In the genomic region with DNA sequence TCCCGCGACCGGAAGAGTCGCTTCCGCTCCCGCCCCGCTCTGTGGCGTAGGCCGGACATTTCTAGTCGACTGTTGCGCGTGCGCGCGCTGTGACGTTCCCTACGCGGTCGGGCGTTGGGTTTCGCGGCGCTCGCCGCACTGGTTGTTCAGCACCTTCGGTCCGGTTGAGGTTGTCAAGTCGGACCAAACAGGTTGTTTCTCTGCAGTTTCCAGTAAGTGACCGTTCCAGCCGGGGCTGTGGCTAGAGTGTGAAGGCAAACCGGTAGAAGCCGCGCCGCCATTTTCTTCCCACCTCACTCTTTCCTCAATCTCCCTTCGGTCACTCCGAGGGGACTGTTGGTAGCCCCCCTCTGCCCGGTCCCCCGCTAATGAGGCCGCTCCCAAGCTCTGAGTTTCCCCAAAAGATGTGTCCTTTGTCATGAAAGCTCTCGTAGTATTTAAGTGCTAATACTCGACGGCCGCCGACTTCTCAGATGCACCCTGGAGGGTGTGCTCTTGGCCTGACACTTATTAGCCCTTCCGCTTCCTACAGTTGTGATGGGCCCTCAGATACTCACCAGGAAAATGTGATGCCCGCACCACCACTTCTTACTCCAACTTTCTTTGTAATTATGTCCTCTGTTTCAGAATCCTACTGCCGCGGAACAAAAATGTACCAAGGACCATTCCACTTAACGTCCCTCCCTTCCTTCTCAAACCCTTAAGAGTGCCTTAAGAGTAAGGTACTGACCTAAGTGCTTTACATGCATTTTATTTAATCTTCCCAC, we compare ENCODE assay signal across 1 cellular context.
TF ChIP-seq lines count a peak whose summit lies in the region.

No MANE protein-coding gene starts in this region.

TF ChIP-seq in K562, 482 proteins besides CTCF, POLR2A, EP300 and RAD21 (continued from another document and continues in another):
- TF ChIP-seq ZSCAN29 (IDR thresholded peaks at IDR 0.05) (0 out of 2 replicates have a peak, but pooled peaks have one; percentile 26), ZC3H11A (IDR thresholded peaks at IDR 0.05; ENCODE audit: low read depth, low read length) (no peak), TSC22D4 (tag; IDR thresholded peaks at IDR 0.05) (no peak), DNMT1 (IDR thresholded peaks at IDR 0.05) (no peak), DPF2 (IDR thresholded peaks at IDR 0.05) (peak; percentile 17; the same call in 1 of the 2 replicates), SMARCC2 (IDR thresholded peaks at IDR 0.05; ENCODE audit: low read depth) (0 out of 2 replicates have a peak, but pooled peaks have one; percentile 33), ZNF668 (CRISPR knock-in tag; IDR thresholded peaks at IDR 0.05) (no peak; the same call in 1 of the 2 replicates), ZNF75A (CRISPR knock-in tag; IDR thresholded peaks at IDR 0.05) (no peak), ZNF77 (CRISPR knock-in tag; IDR thresholded peaks at IDR 0.05) (no peak), SAFB (IDR thresholded peaks at IDR 0.05; ENCODE audit: borderline replicate concordance, low read depth, low read length) (no peak), HDAC8 (tag; IDR thresholded peaks at IDR 0.05) (peak; percentile 83; the same call in 1 of the 2 replicates), EZH2 (IDR thresholded peaks at IDR 0.05; ENCODE audit: borderline replicate concordance, low read depth, low read length) (no peak), ZNF696 (CRISPR knock-in tag; conservative IDR thresholded peaks at IDR 0.05) (no peak), CEBPB (tag; IDR thresholded peaks at IDR 0.05) (peak; percentile 87), TEAD2 (tag; IDR thresholded peaks at IDR 0.05) (no peak; the same call in 1 of the 2 replicates), CBFB (CRISPR knock-in tag; IDR thresholded peaks at IDR 0.05) (no peak), MEF2A (IDR thresholded peaks at IDR 0.05; ENCODE audit: control insufficient read depth, low read depth, low read length) (0 out of 2 replicates have a peak, but pooled peaks have one; percentile 2), ARID1B (IDR thresholded peaks at IDR 0.05) (no peak; the same call in none of the 2 replicates), SMARCA5 (IDR thresholded peaks at IDR 0.05) (no peak), ZNF324 (CRISPR knock-in tag; IDR thresholded peaks at IDR 0.05) (peak; percentile 15; the same call in 1 of the 2 replicates), ZNF79 (CRISPR knock-in tag; IDR thresholded peaks at IDR 0.05; ENCODE audit: low read depth) (no peak), CHCHD3 (CRISPR knock-in tag; IDR thresholded peaks at IDR 0.05) (peak; percentile 62; the same call in 1 of the 2 replicates), NCOA2 (IDR thresholded peaks at IDR 0.05; ENCODE audit: partially characterized antibody in 2 of 2) (no peak)
- TF ChIP-seq, protein P1, sequence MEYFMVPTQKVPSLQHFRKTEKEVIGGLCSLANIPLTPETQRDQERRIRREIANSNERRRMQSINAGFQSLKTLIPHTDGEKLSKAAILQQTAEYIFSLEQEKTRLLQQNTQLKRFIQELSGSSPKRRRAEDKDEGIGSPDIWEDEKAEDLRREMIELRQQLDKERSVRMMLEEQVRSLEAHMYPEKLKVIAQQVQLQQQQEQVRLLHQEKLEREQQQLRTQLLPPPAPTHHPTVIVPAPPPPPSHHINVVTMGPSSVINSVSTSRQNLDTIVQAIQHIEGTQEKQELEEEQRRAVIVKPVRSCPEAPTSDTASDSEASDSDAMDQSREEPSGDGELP (CRISPR knock-in tag; IDR thresholded peaks at IDR 0.05; ENCODE audit: borderline replicate concordance) = peak; percentile 65; the same call in 1 of the 2 replicates
- TF ChIP-seq, protein P2, sequence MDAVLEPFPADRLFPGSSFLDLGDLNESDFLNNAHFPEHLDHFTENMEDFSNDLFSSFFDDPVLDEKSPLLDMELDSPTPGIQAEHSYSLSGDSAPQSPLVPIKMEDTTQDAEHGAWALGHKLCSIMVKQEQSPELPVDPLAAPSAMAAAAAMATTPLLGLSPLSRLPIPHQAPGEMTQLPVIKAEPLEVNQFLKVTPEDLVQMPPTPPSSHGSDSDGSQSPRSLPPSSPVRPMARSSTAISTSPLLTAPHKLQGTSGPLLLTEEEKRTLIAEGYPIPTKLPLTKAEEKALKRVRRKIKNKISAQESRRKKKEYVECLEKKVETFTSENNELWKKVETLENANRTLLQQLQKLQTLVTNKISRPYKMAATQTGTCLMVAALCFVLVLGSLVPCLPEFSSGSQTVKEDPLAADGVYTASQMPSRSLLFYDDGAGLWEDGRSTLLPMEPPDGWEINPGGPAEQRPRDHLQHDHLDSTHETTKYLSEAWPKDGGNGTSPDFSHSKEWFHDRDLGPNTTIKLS (IDR thresholded peaks at IDR 0.05; ENCODE audit: borderline replicate concordance, low read depth) = peak; percentile 51
- TF ChIP-seq, protein P3, sequence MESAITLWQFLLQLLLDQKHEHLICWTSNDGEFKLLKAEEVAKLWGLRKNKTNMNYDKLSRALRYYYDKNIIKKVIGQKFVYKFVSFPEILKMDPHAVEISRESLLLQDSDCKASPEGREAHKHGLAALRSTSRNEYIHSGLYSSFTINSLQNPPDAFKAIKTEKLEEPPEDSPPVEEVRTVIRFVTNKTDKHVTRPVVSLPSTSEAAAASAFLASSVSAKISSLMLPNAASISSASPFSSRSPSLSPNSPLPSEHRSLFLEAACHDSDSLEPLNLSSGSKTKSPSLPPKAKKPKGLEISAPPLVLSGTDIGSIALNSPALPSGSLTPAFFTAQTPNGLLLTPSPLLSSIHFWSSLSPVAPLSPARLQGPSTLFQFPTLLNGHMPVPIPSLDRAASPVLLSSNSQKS (CRISPR knock-in tag; IDR thresholded peaks at IDR 0.05) = no peak
- TF ChIP-seq, protein P4, sequence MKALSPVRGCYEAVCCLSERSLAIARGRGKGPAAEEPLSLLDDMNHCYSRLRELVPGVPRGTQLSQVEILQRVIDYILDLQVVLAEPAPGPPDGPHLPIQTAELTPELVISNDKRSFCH (CRISPR knock-in tag; IDR thresholded peaks at IDR 0.05) = no peak
- TF ChIP-seq, protein P4 (tag; IDR thresholded peaks at IDR 0.05) = peak; percentile 73
- TF ChIP-seq, protein P5, sequence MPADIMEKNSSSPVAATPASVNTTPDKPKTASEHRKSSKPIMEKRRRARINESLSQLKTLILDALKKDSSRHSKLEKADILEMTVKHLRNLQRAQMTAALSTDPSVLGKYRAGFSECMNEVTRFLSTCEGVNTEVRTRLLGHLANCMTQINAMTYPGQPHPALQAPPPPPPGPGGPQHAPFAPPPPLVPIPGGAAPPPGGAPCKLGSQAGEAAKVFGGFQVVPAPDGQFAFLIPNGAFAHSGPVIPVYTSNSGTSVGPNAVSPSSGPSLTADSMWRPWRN (IDR thresholded peaks at IDR 0.05; ENCODE audit: low read depth) = no peak
- TF ChIP-seq, protein P6, sequence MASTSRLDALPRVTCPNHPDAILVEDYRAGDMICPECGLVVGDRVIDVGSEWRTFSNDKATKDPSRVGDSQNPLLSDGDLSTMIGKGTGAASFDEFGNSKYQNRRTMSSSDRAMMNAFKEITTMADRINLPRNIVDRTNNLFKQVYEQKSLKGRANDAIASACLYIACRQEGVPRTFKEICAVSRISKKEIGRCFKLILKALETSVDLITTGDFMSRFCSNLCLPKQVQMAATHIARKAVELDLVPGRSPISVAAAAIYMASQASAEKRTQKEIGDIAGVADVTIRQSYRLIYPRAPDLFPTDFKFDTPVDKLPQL (IDR thresholded peaks at IDR 0.05; ENCODE audit: extremely low read depth, insufficient read length) = no peak
- TF ChIP-seq, protein P7, sequence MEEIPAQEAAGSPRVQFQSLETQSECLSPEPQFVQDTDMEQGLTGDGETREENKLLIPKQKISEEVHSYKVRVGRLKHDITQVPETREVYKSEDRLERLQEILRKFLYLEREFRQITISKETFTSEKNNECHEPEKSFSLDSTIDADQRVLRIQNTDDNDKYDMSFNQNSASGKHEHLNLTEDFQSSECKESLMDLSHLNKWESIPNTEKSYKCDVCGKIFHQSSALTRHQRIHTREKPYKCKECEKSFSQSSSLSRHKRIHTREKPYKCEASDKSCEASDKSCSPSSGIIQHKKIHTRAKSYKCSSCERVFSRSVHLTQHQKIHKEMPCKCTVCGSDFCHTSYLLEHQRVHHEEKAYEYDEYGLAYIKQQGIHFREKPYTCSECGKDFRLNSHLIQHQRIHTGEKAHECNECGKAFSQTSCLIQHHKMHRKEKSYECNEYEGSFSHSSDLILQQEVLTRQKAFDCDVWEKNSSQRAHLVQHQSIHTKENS (CRISPR knock-in tag; IDR thresholded peaks at IDR 0.05) = no peak
- TF ChIP-seq, protein P8, sequence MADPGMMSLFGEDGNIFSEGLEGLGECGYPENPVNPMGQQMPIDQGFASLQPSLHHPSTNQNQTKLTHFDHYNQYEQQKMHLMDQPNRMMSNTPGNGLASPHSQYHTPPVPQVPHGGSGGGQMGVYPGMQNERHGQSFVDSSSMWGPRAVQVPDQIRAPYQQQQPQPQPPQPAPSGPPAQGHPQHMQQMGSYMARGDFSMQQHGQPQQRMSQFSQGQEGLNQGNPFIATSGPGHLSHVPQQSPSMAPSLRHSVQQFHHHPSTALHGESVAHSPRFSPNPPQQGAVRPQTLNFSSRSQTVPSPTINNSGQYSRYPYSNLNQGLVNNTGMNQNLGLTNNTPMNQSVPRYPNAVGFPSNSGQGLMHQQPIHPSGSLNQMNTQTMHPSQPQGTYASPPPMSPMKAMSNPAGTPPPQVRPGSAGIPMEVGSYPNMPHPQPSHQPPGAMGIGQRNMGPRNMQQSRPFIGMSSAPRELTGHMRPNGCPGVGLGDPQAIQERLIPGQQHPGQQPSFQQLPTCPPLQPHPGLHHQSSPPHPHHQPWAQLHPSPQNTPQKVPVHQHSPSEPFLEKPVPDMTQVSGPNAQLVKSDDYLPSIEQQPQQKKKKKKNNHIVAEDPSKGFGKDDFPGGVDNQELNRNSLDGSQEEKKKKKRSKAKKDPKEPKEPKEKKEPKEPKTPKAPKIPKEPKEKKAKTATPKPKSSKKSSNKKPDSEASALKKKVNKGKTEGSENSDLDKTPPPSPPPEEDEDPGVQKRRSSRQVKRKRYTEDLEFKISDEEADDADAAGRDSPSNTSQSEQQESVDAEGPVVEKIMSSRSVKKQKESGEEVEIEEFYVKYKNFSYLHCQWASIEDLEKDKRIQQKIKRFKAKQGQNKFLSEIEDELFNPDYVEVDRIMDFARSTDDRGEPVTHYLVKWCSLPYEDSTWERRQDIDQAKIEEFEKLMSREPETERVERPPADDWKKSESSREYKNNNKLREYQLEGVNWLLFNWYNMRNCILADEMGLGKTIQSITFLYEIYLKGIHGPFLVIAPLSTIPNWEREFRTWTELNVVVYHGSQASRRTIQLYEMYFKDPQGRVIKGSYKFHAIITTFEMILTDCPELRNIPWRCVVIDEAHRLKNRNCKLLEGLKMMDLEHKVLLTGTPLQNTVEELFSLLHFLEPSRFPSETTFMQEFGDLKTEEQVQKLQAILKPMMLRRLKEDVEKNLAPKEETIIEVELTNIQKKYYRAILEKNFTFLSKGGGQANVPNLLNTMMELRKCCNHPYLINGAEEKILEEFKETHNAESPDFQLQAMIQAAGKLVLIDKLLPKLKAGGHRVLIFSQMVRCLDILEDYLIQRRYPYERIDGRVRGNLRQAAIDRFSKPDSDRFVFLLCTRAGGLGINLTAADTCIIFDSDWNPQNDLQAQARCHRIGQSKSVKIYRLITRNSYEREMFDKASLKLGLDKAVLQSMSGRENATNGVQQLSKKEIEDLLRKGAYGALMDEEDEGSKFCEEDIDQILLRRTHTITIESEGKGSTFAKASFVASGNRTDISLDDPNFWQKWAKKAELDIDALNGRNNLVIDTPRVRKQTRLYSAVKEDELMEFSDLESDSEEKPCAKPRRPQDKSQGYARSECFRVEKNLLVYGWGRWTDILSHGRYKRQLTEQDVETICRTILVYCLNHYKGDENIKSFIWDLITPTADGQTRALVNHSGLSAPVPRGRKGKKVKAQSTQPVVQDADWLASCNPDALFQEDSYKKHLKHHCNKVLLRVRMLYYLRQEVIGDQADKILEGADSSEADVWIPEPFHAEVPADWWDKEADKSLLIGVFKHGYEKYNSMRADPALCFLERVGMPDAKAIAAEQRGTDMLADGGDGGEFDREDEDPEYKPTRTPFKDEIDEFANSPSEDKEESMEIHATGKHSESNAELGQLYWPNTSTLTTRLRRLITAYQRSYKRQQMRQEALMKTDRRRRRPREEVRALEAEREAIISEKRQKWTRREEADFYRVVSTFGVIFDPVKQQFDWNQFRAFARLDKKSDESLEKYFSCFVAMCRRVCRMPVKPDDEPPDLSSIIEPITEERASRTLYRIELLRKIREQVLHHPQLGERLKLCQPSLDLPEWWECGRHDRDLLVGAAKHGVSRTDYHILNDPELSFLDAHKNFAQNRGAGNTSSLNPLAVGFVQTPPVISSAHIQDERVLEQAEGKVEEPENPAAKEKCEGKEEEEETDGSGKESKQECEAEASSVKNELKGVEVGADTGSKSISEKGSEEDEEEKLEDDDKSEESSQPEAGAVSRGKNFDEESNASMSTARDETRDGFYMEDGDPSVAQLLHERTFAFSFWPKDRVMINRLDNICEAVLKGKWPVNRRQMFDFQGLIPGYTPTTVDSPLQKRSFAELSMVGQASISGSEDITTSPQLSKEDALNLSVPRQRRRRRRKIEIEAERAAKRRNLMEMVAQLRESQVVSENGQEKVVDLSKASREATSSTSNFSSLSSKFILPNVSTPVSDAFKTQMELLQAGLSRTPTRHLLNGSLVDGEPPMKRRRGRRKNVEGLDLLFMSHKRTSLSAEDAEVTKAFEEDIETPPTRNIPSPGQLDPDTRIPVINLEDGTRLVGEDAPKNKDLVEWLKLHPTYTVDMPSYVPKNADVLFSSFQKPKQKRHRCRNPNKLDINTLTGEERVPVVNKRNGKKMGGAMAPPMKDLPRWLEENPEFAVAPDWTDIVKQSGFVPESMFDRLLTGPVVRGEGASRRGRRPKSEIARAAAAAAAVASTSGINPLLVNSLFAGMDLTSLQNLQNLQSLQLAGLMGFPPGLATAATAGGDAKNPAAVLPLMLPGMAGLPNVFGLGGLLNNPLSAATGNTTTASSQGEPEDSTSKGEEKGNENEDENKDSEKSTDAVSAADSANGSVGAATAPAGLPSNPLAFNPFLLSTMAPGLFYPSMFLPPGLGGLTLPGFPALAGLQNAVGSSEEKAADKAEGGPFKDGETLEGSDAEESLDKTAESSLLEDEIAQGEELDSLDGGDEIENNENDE (IDR thresholded peaks at IDR 0.05; ENCODE audit: low read depth, low read length) = peak; percentile 43
- TF ChIP-seq, protein P9, sequence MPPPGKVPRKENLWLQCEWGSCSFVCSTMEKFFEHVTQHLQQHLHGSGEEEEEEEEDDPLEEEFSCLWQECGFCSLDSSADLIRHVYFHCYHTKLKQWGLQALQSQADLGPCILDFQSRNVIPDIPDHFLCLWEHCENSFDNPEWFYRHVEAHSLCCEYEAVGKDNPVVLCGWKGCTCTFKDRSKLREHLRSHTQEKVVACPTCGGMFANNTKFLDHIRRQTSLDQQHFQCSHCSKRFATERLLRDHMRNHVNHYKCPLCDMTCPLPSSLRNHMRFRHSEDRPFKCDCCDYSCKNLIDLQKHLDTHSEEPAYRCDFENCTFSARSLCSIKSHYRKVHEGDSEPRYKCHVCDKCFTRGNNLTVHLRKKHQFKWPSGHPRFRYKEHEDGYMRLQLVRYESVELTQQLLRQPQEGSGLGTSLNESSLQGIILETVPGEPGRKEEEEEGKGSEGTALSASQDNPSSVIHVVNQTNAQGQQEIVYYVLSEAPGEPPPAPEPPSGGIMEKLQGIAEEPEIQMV (tag; conservative IDR thresholded peaks at IDR 0.05; ENCODE audit: low read depth) = peak; percentile 99
